Comparison of ENCODE assay signal across 26 cellular contexts in the genomic region with DNA sequence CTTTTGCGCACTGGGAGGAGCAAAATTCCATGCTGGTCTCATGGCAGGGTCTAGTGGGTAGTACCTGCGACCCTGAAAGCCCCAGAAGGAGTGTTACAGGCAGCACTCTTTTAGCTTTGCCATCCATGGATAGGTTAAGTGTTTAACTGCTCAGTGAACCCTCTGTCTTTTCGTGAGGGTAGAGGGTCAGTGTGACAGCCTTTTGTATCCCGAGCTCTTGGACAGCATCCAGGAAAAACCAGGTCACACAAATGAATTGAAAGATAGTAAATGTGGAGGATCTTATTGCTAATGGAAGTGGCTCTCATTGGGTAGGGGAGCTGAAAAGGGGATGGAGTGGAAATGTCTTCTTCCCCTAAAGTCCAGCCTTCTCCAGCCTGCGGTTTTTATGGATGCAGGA.
"Had no signal": no experiment of that assay in that cellular context is flagged by ENCODE, and none has a peak within 500 bp of the region (broad histone marks: within the 10 kb centered on the region; RNA-seq: fewer than 3 reads in every experiment).

No MANE protein-coding gene starts in this region.

- H3K27ac Mint-ChIP-seq: naive thymus-derived CD8-positive, alpha-beta T cell; nephron progenitor cell; stimulated activated memory B cell treated with anti-CD40 and anti-IgM and Interleukin-4, amounts not matched to agents 10 μg/mL and 1 μg/mL and 100 μg/mL, for 72 hours; type B pancreatic cell had no signal

- ATAC-seq: heart right ventricle; left ventricle myocardium superior; lower lobe of right lung; naive thymus-derived CD8-positive, alpha-beta T cell; stimulated activated memory B cell treated with anti-CD40 and anti-IgM and Interleukin-4, amounts not matched to agents 10 μg/mL and 1 μg/mL and 100 μg/mL, for 72 hours; stimulated activated naive CD8-positive, alpha-beta T cell treated with anti-CD3 and anti-CD28 coated beads, Interleukin-15, Interleukin-2, amounts not matched to agents 100 U/mL and 50 U/mL, for 24 hours had no signal

- H3K4me1 Mint-ChIP-seq: naive thymus-derived CD8-positive, alpha-beta T cell; nephron progenitor cell; stimulated activated memory B cell treated with anti-CD40 and anti-IgM and Interleukin-4, amounts not matched to agents 10 μg/mL and 1 μg/mL and 100 μg/mL, for 72 hours had no signal

- H3K4me1 ChIP-seq: lower lobe of right lung, prostate gland, sigmoid colon, testis had no signal

- H3K27me3 ChIP-seq: heart right ventricle, right atrium auricular region, sigmoid colon, testis, tibial artery had no signal

- H3K9me3 ChIP-seq: esophagus squamous epithelium, lower lobe of right lung, prostate gland, testis had no signal

- DNase-seq: dermis blood vessel endothelial cell; effector memory CD4-positive, alpha-beta T cell; esophagus squamous epithelium; foreskin melanocyte; glutamatergic neuron; heart right ventricle; hippocampal formation; kidney glomerular epithelial cell; left colon; left ventricle myocardium superior; lower lobe of right lung; naive thymus-derived CD8-positive, alpha-beta T cell; nephron progenitor cell; nucleus accumbens; sigmoid colon; stimulated activated CD4-positive, alpha-beta T cell treated with anti-CD3 and anti-CD28 coated beads, Interleukin-2, amount 100 ng/mL, for 24 hours; stimulated activated CD4-positive, alpha-beta T cell treated with anti-CD3 and anti-CD28 coated beads, Interleukin-4, amount 100 ng/mL, for 4 hours; stimulated activated naive CD8-positive, alpha-beta T cell treated with anti-CD3 and anti-CD28 coated beads, Interleukin-15, Interleukin-2, amounts not matched to agents 100 U/mL and 50 U/mL, for 24 hours; substantia nigra; testis; tibial artery had no signal

- H3K9me3 Mint-ChIP-seq: naive thymus-derived CD8-positive, alpha-beta T cell; type B pancreatic cell had no signal

- H3K4me3 Mint-ChIP-seq: naive thymus-derived CD8-positive, alpha-beta T cell; nephron progenitor cell; stimulated activated memory B cell treated with anti-CD40 and anti-IgM and Interleukin-4, amounts not matched to agents 10 μg/mL and 1 μg/mL and 100 μg/mL, for 72 hours; type B pancreatic cell had no signal

- H3K36me3 ChIP-seq: esophagus squamous epithelium, heart right ventricle, lower lobe of right lung, prostate gland, right atrium auricular region, sigmoid colon, tibial artery had no signal

- H3K36me3 Mint-ChIP-seq: naive thymus-derived CD8-positive, alpha-beta T cell; stimulated activated memory B cell treated with anti-CD40 and anti-IgM and Interleukin-4, amounts not matched to agents 10 μg/mL and 1 μg/mL and 100 μg/mL, for 72 hours; type B pancreatic cell had no signal

- H3K4me3 ChIP-seq: coronary artery, esophagus squamous epithelium, heart right ventricle, lower lobe of right lung, prostate gland, right atrium auricular region, sigmoid colon, testis, tibial artery had no signal

- H3K27ac ChIP-seq: coronary artery, esophagus squamous epithelium, heart right ventricle, lower lobe of right lung, prostate gland, right atrium auricular region, sigmoid colon, testis, tibial artery had no signal

- H3K27me3 Mint-ChIP-seq: type B pancreatic cell had no signal
